8 cellular contexts compared by ENCODE assay signal in the genomic region with DNA sequence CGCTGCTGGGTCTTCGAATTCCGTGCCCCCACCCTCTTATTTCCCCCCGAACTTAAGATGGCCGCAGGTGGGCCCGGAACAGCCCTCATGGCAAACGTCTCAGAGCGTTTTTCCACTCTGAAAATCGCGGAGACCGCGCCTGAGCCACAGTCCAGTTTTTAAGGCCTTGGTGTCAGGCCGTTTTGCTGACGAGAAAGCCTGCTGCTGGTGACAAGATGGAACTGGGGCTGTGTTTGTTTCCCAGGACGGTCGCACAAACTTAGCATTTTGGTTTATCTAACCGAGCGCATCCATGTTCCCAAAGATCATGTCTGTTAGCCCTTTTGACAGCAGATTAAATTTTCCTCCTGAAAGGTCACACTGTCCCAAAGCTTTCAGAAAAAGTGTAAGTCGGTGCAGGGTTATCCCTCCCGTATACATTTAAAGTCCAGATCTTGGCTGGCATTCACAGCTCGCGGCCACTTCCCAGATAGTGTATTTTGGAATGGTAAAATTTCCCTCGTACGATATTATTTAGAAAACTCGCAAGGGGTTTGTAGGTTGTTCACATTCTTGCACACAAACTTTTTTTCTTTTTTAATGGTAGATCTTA. TPM values are rescaled to one million over a fixed set of nuclear protein-coding genes. Genes with fewer than 3 reads are reported as not detected.
A peak's percentile ranks its signal among the peaks of the same experiment; 100 is the strongest.
DNase-seq lines count a peak whose midpoint lies in the region; ATAC-seq and TF ChIP-seq lines count a peak whose summit lies in the region.

No MANE protein-coding gene starts in this region.

- no peak overlapping the region for H2AK5ac ChIP-seq in mesendoderm (ENCODE audit: low read length)

- no peak overlapping the region for H2BK120ac ChIP-seq in mesendoderm (ENCODE audit: low read depth, low read length)

- no peaks in the 10 kb centered on the region for H3K79me1 ChIP-seq in mesendoderm (ENCODE audit: low read length)

- peak overlapping the region; percentile 97 for H3K4me3 ChIP-seq in OCI-LY3 (ENCODE audit: low read length)
- H3K4me3 ChIP-seq in choroid plexus epithelial cell (ENCODE audit: low read depth, low read length), result peak overlapping the region; percentile 93
- peak overlapping the region; percentile 51 for H3K4me3 ChIP-seq in mesendoderm (ENCODE audit: low read length)
- peak overlapping the region; percentile 77 to 90 for H3K4me3 ChIP-seq in tibial artery

- H3K9ac ChIP-seq in OCI-LY3 (ENCODE audit: low read length) (peak overlapping the region; percentile 99), mesendoderm (ENCODE audit: low read length) (peak overlapping the region; percentile 70)

- H4K20me1 ChIP-seq in OCI-LY3 (ENCODE audit: insufficient read depth, low read length), result no peaks in the 10 kb centered on the region

- H2BK5ac ChIP-seq in mesendoderm (ENCODE audit: low read length), result peak overlapping the region; percentile 73

- TF ChIP-seq CTCF in OCI-LY3 (IDR thresholded peaks at IDR 0.05; ENCODE audit: low read depth, low read length) (no peak), choroid plexus epithelial cell (conservative IDR thresholded peaks at IDR 0.05; ENCODE audit: low read depth, low read length) (no peak), tibial artery (IDR thresholded peaks at IDR 0.05) (no peak)

- intact Hi-C loops in tibial artery (cut with DNase I; ENCODE audit: low total_unique reads), result loop anchor here (2.0 to 10.0 kb wide), 2 partner anchors 218 to 520 kb away; partner anchors contain the start of genes ERBIN, SHLD3, TRAPPC13 and TRIM23

- H3K27ac ChIP-seq in OCI-LY3 (ENCODE audit: low read length) (peak overlapping the region; percentile 90), mesendoderm (ENCODE audit: low read depth, low read length) (peak overlapping the region; percentile 100), tibial artery (peak overlapping the region; percentile 97 to 98)

- peak; percentile 15 for DNase-seq in COLO829 (ENCODE audit: low spot score)
- DNase-seq in GM19240 (ENCODE audit: insufficient read length, low spot score), result peak; percentile 23
- no peak for DNase-seq in choroid plexus epithelial cell (ENCODE audit: low read depth)
- no peak for DNase-seq in mesendoderm
- no peak for DNase-seq in tibial artery
- DNase-seq in D341Med (ENCODE audit: low spot score), result no peak

- H3K23ac ChIP-seq in mesendoderm (ENCODE audit: low read length), result no peak overlapping the region

- H3K9me3 ChIP-seq in OCI-LY3 (ENCODE audit: insufficient read depth, low read length) (no peaks in the 10 kb centered on the region), tibial artery (no peaks in the 10 kb centered on the region)

- peaks cover 14% of the 10 kb centered on the region for H3K4me1 ChIP-seq in OCI-LY3 (ENCODE audit: low read length)
- H3K4me1 ChIP-seq in mesendoderm (ENCODE audit: control insufficient read depth, low read depth, low read length), result peaks cover 3% of the 10 kb centered on the region
- H3K4me1 ChIP-seq in tibial artery, result peaks cover 0 to 44% (median 22%) of the 10 kb centered on the region in 4 donors

- H4K5ac ChIP-seq in mesendoderm (ENCODE audit: low read length), result no peak overlapping the region

- H3K4ac ChIP-seq in mesendoderm (ENCODE audit: low read depth, low read length), result peak overlapping the region; percentile 74

- peak overlapping the region; percentile 81 for H2AFZ ChIP-seq in OCI-LY3 (ENCODE audit: low read depth, low read length)

- WGBS in mesendoderm (ENCODE audit: extremely low coverage, insufficient coverage, low lambda C conversion rate), result no CpG with 5 or more reads among the region's 25 CpGs

- H3K18ac ChIP-seq in mesendoderm (ENCODE audit: low read length), result peak overlapping the region; percentile 91

- peak overlapping the region; percentile 82 for H3K56ac ChIP-seq in mesendoderm (ENCODE audit: low read length)

- ATAC-seq in HG03196 (IDR thresholded peaks at IDR 0.05; ENCODE audit: unreplicated experiment), result peak; percentile 39

- H3K4me2 ChIP-seq in OCI-LY3 (ENCODE audit: low read length) (peak overlapping the region; percentile 72), mesendoderm (ENCODE audit: low read length) (peak overlapping the region; percentile 2)

- H2BK15ac ChIP-seq in mesendoderm (replicated peaks; ENCODE audit: low read depth), result no peak overlapping the region

- no peak overlapping the region for H4K8ac ChIP-seq in mesendoderm (ENCODE audit: low read depth, low read length)

- peaks cover 12% of the 10 kb centered on the region for H3K36me3 ChIP-seq in OCI-LY3 (replicated peaks; ENCODE audit: low read depth, low read length)
- H3K36me3 ChIP-seq in mesendoderm (ENCODE audit: control insufficient read depth, insufficient read depth, low read length), result no peaks in the 10 kb centered on the region
- no peaks in the 10 kb centered on the region for H3K36me3 ChIP-seq in tibial artery

- H3K79me2 ChIP-seq in OCI-LY3 (ENCODE audit: low read length) (peaks cover 54% of the 10 kb centered on the region), mesendoderm (ENCODE audit: control insufficient read depth, insufficient read depth, low read length) (peaks cover 32% of the 10 kb centered on the region)

- H3K27me3 ChIP-seq in OCI-LY3 (ENCODE audit: low read depth, low read length) (no peaks in the 10 kb centered on the region), mesendoderm (ENCODE audit: insufficient read depth, low read length, poor library complexity) (no peaks in the 10 kb centered on the region), tibial artery (no peaks in the 10 kb centered on the region)

RNA-seq across cellular contexts. Expression of gene SREK1, which starts 0.8 kb away (rescaled TPM):
- polyA plus RNA-seq in mesendoderm (2013, experiment 1 of 2), result 46.2 TPM
- polyA plus RNA-seq in mesendoderm (2013, experiment 2 of 2), result 46.4 TPM

Comparison
In these comparisons a context has a peak if more than half of its experiments do, and no peak if none do; other contexts are left out.
1. DNase-seq: peak in COLO829 (single experiment) and GM19240 (single experiment); none in choroid plexus epithelial cell (single experiment), mesendoderm (single experiment), tibial artery (0 of 2) and D341Med (single experiment).
2. Peak in every context shown above with its lines, with median percentiles within 50 percentile points of each other: H3K27ac ChIP-seq and H3K4me3 ChIP-seq.